Comparison of ENCODE assay signal across 8 cellular contexts in the genomic region with DNA sequence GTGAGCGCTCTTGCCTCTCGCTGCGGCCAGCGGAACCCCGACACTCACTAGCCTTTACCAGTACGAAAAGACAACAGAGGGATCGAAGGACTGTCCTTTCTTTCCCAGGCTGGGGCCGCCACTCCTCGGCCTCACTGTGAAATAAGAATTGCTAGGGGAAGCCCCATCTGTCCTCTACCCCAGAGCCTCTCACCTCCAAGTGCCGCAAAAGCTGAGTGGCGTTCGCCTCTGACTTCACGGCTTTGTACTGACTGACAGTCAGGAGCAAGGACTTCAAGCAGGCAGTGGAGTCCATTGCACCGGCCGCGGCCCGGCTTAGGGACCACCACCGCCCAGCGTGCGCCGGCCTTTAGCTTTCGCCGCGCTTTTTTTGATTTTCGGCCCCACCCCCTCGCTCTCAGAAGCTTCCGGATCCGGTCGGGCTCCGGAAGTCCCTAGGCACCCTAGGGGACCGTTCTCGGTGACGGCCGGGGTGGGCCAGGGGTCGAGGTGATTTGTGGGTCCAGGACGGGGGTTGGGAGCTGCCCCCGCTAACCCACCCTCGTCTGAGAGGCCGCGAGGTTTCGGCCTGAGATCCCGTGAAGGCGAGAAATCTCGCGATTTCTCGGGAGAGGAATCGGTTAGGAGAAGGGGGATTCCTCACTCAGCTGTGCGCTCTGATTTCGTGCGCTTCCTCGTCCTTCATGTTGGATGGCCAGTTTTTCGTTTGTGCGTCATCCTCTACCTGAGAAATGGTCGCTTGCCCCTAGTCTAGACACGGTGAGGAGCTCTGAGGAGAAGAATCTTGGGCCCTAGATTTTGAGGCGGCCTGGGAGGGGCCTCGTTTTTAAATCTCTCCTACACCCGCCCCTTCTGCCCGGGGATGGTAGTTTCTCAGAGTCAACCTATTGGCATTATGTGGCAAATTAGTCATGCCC. TPM values are rescaled to one million over a fixed set of nuclear protein-coding genes. Genes with fewer than 3 reads are reported as not detected.
DNase-seq lines count a peak whose midpoint lies in the region; ATAC-seq, FAIRE-seq and TF ChIP-seq lines count a peak whose summit lies in the region.

CIP2A (minus strand) TSS at position 358 of the 917 bp plus-strand sequence; CDS start at position 295, 63 bp downstream.
DZIP3 (plus strand) TSS at position 642 of the 917 bp plus-strand sequence. CDS start 15,685 bp downstream, outside the sequence.

- H3K36me3 Mint-ChIP-seq in WTC11: peaks cover 6% of the 10 kb centered on the region

- H3K9me3 Mint-ChIP-seq in WTC11: no peaks in the 10 kb centered on the region

- DNase-seq in AG08396 (ENCODE audit: low spot score) (peak; percentile 90), NCI-H2227 treated with DMSO at 0.1 percent for 48 hours (lab: John Stamatoyannopoulos, UW) (peak; percentile 81), WTC11 (ENCODE audit: low spot score) (peak; percentile 97), bronchial epithelial cell (ENCODE audit: low read depth) (peak; percentile 96), iPS-NIHi11 (ENCODE audit: low spot score) (peak; percentile 96)

- in situ Hi-C loops in GM18951 (cut with MboI; ENCODE audit: low sequenced_read_pairs, unreplicated experiment): no loop called here

- no peaks in the 10 kb centered on the region for H3K36me3 ChIP-seq in bronchial epithelial cell (ENCODE audit: control insufficient read depth, insufficient read depth, low read length)

- peaks cover 37% of the 10 kb centered on the region for H3K4me1 Mint-ChIP-seq in WTC11

- H3K4me3 ChIP-seq in bronchial epithelial cell (ENCODE audit: low read depth, low read length) (peak within 1 kb of the TSS; percentile 52), skin epidermis (peak within 1 kb of the TSS; percentile 62 to 92 (median 66))

- H3K4me3 Mint-ChIP-seq in WTC11: peak within 1 kb of the TSS; percentile 98

- ATAC-seq in HG03175 (IDR thresholded peaks at IDR 0.05; ENCODE audit: unreplicated experiment) (peak; percentile 92), WTC11 (peak; percentile 99)

- no peaks in the 10 kb centered on the region for H3K27me3 ChIP-seq in bronchial epithelial cell (ENCODE audit: control insufficient read depth, insufficient read depth, low read length)

- peak; percentile 82 for TF ChIP-seq POLR2A in GM18951 (IDR thresholded peaks at IDR 0.05; ENCODE audit: extremely low read depth, insufficient read depth, insufficient read length)

- H3K27ac Mint-ChIP-seq in WTC11: peak within 1 kb of the TSS; percentile 99

- H3K27me3 Mint-ChIP-seq in WTC11 (ENCODE audit: low read depth): no peaks in the 10 kb centered on the region

- POLR2A ChIA-PET in WTC11 (lab: Charles Lee): interaction anchor here (0.6 to 1.7 kb wide), 7 partner anchors 9 to 473 kb away, joined by 3 to 13 read pairs (median 3); partner anchors contain the start of gene IFT57

- CTCF ChIA-PET in WTC11 (lab: Charles Lee): interaction anchor here (0.7 to 2.0 kb wide), 5 partner anchors 9 to 326 kb away, joined by 3 to 6 read pairs (median 5); no protein-coding TSS in a partner anchor

- H3K27ac ChIP-seq in skin epidermis: peak within 1 kb of the TSS; percentile 81 to 99 (median 94)

- TF ChIP-seq CTCF in WTC11 (IDR thresholded peaks at IDR 0.05): no peak
- no peak for TF ChIP-seq CTCF in bronchial epithelial cell (IDR thresholded peaks at IDR 0.05; ENCODE audit: insufficient read depth, low read length, severe bottlenecking)

- FAIRE-seq in bronchial epithelial cell (lab: Jason Lieb, UNC): no peak

TF ChIP-seq in WTC11, 78 proteins besides CTCF, POLR2A, EP300 and RAD21 (continues in another document):
- peak; percentile 80 for TF ChIP-seq SP1 (CRISPR knock-in tag; conservative IDR thresholded peaks at IDR 0.05)
- no peak for TF ChIP-seq ZNF671 (CRISPR knock-in tag; IDR thresholded peaks at IDR 0.05)
- peak; percentile 16; the same call in 1 of the 2 replicates for TF ChIP-seq NFYB (CRISPR knock-in tag; conservative IDR thresholded peaks at IDR 0.05; ENCODE audit: low read depth)
- no peak for TF ChIP-seq TEAD4 (CRISPR knock-in tag; IDR thresholded peaks at IDR 0.05)
- TF ChIP-seq CREM (CRISPR knock-in tag; IDR thresholded peaks at IDR 0.05): peak; percentile 54; the same call in 1 of the 2 replicates
- TF ChIP-seq ESRRA (CRISPR knock-in tag; IDR thresholded peaks at IDR 0.05; ENCODE audit: borderline replicate concordance): 0 out of 2 replicates have a peak, but pooled peaks have one; percentile 64
- TF ChIP-seq FOXK1 (CRISPR knock-in tag; IDR thresholded peaks at IDR 0.05): peak; percentile 81
- TF ChIP-seq SMAD3 (CRISPR knock-in tag; IDR thresholded peaks at IDR 0.05; ENCODE audit: borderline replicate concordance): peak; percentile 87; the same call in 1 of the 2 replicates
- no peak for TF ChIP-seq ARID4B (CRISPR knock-in tag; IDR thresholded peaks at IDR 0.05; ENCODE audit: borderline replicate concordance)
- 0 out of 2 replicates have a peak, but pooled peaks have one; percentile 1 for TF ChIP-seq ZNF121 (CRISPR knock-in tag; IDR thresholded peaks at IDR 0.05)
- no peak for TF ChIP-seq USF2 (CRISPR knock-in tag; IDR thresholded peaks at IDR 0.05)
- no peak for TF ChIP-seq RORB (CRISPR knock-in tag; IDR thresholded peaks at IDR 0.05)
- TF ChIP-seq OVOL2 (CRISPR knock-in tag; IDR thresholded peaks at IDR 0.05; ENCODE audit: borderline replicate concordance): no peak
- TF ChIP-seq PRDM15 (CRISPR knock-in tag; IDR thresholded peaks at IDR 0.05): peak; percentile 81
- TF ChIP-seq KAT7 (CRISPR knock-in tag; IDR thresholded peaks at IDR 0.05; ENCODE audit: borderline replicate concordance): peak; percentile 42
- TF ChIP-seq MXD4 (CRISPR knock-in tag; IDR thresholded peaks at IDR 0.05; ENCODE audit: borderline replicate concordance): no peak

RNA-seq across cellular contexts. Expression of gene CIP2A, which starts in this region (rescaled TPM):
- total RNA-seq in WTC11 (2021) (29.3 to 32.8 TPM (median 32.0 TPM) in 3 replicates), bronchial epithelial cell (0.79 and 1.5 TPM in 2 replicates)

RNA-seq across cellular contexts. Expression of gene DZIP3, which starts in this region (rescaled TPM):
- total RNA-seq in WTC11 (2021) (25.3 to 28.7 TPM (median 27.6 TPM) in 3 replicates), bronchial epithelial cell (1.3 and 1.6 TPM in 2 replicates)

Comparison
In these comparisons a context has a peak if more than half of its experiments do, and no peak if none do; other contexts are left out.
1. Peak in every context shown above with its lines: DNase-seq, ATAC-seq, H3K4me3 ChIP-seq and H3K27ac ChIP-seq.
2. RNA of gene CIP2A (total RNA-seq): 29.3 to 32.8 TPM in WTC11; 0.79 to 1.5 TPM in bronchial epithelial cell; every median in the first group is over 10 times any median in the second.
3. RNA of gene DZIP3 (total RNA-seq): 25.3 to 28.7 TPM in WTC11; 1.3 to 1.6 TPM in bronchial epithelial cell; every median in the first group is over 10 times any median in the second.